ENCODE assay signal across 8 cellular contexts in the genomic region with DNA sequence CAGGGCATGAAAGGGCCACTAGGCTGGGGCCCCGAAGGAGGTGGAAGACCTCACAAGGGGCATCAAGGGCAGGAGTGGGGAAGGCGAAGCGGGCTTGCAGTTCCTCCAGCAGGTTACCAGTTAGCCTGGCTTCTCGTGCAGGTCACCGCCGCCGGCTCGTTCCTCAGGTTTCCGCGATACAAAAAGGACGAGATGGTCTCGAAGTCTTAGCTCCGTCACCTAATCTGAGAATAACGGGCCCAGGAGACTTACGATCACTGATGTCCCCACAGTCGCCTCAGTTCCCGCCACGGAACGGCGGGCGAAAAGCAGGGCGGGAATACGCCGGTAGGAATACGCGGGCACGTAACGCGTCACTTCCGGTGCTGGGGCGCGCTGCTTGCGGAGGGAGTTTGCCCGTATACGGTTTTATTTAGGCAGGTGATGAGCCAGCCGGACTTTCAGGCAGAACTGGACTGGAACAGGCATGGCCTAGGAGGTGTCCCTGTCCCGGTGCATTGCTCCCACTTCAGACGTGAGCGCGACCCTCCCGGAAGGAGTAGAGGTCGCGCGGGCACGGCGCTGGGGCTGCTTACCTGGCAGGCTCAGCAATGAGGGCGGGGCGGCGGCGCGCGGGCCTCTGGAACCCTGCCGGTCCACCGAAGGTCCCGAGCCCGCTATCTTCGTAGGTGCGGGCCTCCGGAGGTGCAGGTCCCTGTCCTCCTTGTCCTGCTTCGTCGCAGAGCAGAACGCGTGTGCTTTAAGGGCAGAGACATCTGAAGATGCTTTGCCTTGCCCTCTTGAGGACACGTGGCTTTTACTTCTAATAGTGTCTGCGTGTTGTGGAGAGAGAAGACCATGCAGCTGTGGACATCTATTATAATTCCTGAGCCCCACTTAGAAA. TPM values are rescaled to one million over a fixed set of nuclear protein-coding genes. Genes with fewer than 3 reads are reported as not detected.
DNase-seq lines count a peak whose midpoint lies in the region; ATAC-seq and TF ChIP-seq lines count a peak whose summit lies in the region.

A gene with protein sequence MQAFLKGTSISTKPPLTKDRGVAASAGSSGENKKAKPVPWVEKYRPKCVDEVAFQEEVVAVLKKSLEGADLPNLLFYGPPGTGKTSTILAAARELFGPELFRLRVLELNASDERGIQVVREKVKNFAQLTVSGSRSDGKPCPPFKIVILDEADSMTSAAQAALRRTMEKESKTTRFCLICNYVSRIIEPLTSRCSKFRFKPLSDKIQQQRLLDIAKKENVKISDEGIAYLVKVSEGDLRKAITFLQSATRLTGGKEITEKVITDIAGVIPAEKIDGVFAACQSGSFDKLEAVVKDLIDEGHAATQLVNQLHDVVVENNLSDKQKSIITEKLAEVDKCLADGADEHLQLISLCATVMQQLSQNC (minus strand): TSS at position 310 of the 883 bp plus-strand sequence. CDS start 1,769 bp downstream, outside the sequence.

- 0% methylated on average over 41 of the region's 65 CpGs for WGBS in esophagus muscularis mucosa

- H3K4me1 Mint-ChIP-seq in activated T-cell treated with anti-CD3 and anti-CD28 coated beads, Interleukin-2, amount 50 U/mL, for 4 hours (ENCODE audit: low read depth), result peaks cover 21% of the 10 kb centered on the region

- H3K36me3 ChIP-seq in Peyer's patch, result peaks cover 0 to 12% (median 0%) of the 10 kb centered on the region in 3 donors
- peaks cover 0 to 25% (median 15%) of the 10 kb centered on the region in 4 donors for H3K36me3 ChIP-seq in esophagus muscularis mucosa

- TF ChIP-seq POLR2A in Peyer's patch (IDR thresholded peaks at IDR 0.05) (peak; percentile 53 to 54), esophagus muscularis mucosa (IDR thresholded peaks at IDR 0.05; ENCODE audit: low read depth) (no peak)

- H3K4me1 ChIP-seq in Peyer's patch (peaks cover 0 to 16% (median 3%) of the 10 kb centered on the region in 4 donors), esophagus muscularis mucosa (peaks cover 9 to 24% (median 20%) of the 10 kb centered on the region in 4 donors)

- peak within 1 kb of the TSS; percentile 93 for H3K4me3 Mint-ChIP-seq in activated T-cell treated with anti-CD3 and anti-CD28 coated beads, Interleukin-2, amount 50 U/mL, for 4 hours

- peak within 1 kb of the TSS; percentile 60 to 90 (median 73) for H3K4me3 ChIP-seq in Peyer's patch
- H3K4me3 ChIP-seq in esophagus muscularis mucosa, result peak within 1 kb of the TSS; percentile 74 to 91 (median 84)

- peaks cover 3% of the 10 kb centered on the region for H3K36me3 Mint-ChIP-seq in activated T-cell treated with anti-CD3 and anti-CD28 coated beads, Interleukin-2, amount 50 U/mL, for 4 hours (ENCODE audit: insufficient read depth)

- ATAC-seq in GM21576 (IDR thresholded peaks at IDR 0.05; ENCODE audit: unreplicated experiment), result peak; percentile 92
- ATAC-seq in activated T-cell treated with anti-CD3 and anti-CD28 coated beads, Interleukin-2, amount 50 U/mL, for 4 hours, result peak; percentile 94 to 96

- DNase-seq in DMS153 (lab: John Stamatoyannopoulos, UW) (peak; percentile 60), Peyer's patch (peak; percentile 85 to 95 (median 93)), esophagus muscularis mucosa (ENCODE audit: extremely low spot score) (peak; percentile 97), myocyte (ENCODE audit: low read depth) (peak; percentile 75)
- peak; percentile 82 for DNase-seq in activated T-cell treated with anti-CD3 and anti-CD28 coated beads, Interleukin-2, amount 50 U/mL, for 4 hours
- DNase-seq in stimulated activated CD8-positive, alpha-beta memory T cell treated with anti-CD3 and anti-CD28 coated beads, Interleukin-7, amount 100 ng/mL, for 48 hours (ENCODE audit: extremely low read depth in 1 of 2, low read depth in 1 of 2), result peak; percentile 78 to 83

- peak; percentile 34; the same call in 1 of the 2 replicates for TF ChIP-seq EP300 in Ishikawa (IDR thresholded peaks at IDR 0.05; ENCODE audit: borderline replicate concordance)
- peak; percentile 57 for TF ChIP-seq EP300 in esophagus muscularis mucosa (IDR thresholded peaks at IDR 0.05)

- no peaks in the 10 kb centered on the region for H3K27me3 Mint-ChIP-seq in activated T-cell treated with anti-CD3 and anti-CD28 coated beads, Interleukin-2, amount 50 U/mL, for 4 hours (ENCODE audit: low read depth)

- no peaks in the 10 kb centered on the region for H3K9me3 Mint-ChIP-seq in activated T-cell treated with anti-CD3 and anti-CD28 coated beads, Interleukin-2, amount 50 U/mL, for 4 hours

- H3K9me3 ChIP-seq in Peyer's patch (no peaks in the 10 kb centered on the region), esophagus muscularis mucosa (no peaks in the 10 kb centered on the region)

- intact Hi-C loops in esophagus muscularis mucosa (cut with DNase I), result no loop called here

- H3K27ac ChIP-seq in Peyer's patch (peak within 1 kb of the TSS; percentile 83 to 87 (median 85)), esophagus muscularis mucosa (replicated peaks in 1 of 4) (peak within 1 kb of the TSS; percentile 90 to 95 (median 91))

- no peaks in the 10 kb centered on the region for H3K27me3 ChIP-seq in Peyer's patch
- H3K27me3 ChIP-seq in esophagus muscularis mucosa, result peaks cover 0 to 3% (median 0%) of the 10 kb centered on the region in 4 donors

- TF ChIP-seq RAD21 in Ishikawa (IDR thresholded peaks at IDR 0.05; ENCODE audit: low read depth), result no peak

- TF ChIP-seq CTCF in Peyer's patch (IDR thresholded peaks at IDR 0.05) (peak in 1 of 6 experiments; percentile 2), esophagus muscularis mucosa (IDR thresholded peaks at IDR 0.05) (no peak)

TF ChIP-seq in Ishikawa, 13 proteins besides CTCF, POLR2A, EP300 and RAD21:
- TF ChIP-seq, protein P1, sequence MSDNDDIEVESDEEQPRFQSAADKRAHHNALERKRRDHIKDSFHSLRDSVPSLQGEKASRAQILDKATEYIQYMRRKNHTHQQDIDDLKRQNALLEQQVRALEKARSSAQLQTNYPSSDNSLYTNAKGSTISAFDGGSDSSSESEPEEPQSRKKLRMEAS (IDR thresholded peaks at IDR 0.05), result peak; percentile 73
- TF ChIP-seq, protein P2, sequence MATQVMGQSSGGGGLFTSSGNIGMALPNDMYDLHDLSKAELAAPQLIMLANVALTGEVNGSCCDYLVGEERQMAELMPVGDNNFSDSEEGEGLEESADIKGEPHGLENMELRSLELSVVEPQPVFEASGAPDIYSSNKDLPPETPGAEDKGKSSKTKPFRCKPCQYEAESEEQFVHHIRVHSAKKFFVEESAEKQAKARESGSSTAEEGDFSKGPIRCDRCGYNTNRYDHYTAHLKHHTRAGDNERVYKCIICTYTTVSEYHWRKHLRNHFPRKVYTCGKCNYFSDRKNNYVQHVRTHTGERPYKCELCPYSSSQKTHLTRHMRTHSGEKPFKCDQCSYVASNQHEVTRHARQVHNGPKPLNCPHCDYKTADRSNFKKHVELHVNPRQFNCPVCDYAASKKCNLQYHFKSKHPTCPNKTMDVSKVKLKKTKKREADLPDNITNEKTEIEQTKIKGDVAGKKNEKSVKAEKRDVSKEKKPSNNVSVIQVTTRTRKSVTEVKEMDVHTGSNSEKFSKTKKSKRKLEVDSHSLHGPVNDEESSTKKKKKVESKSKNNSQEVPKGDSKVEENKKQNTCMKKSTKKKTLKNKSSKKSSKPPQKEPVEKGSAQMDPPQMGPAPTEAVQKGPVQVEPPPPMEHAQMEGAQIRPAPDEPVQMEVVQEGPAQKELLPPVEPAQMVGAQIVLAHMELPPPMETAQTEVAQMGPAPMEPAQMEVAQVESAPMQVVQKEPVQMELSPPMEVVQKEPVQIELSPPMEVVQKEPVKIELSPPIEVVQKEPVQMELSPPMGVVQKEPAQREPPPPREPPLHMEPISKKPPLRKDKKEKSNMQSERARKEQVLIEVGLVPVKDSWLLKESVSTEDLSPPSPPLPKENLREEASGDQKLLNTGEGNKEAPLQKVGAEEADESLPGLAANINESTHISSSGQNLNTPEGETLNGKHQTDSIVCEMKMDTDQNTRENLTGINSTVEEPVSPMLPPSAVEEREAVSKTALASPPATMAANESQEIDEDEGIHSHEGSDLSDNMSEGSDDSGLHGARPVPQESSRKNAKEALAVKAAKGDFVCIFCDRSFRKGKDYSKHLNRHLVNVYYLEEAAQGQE (IDR thresholded peaks at IDR 0.05; ENCODE audit: low read depth), result no peak
- TF ChIP-seq FOXM1 (IDR thresholded peaks at IDR 0.05; ENCODE audit: borderline replicate concordance, low read depth) (peak; percentile 39; the same call in 1 of the 2 replicates), CEBPB (IDR thresholded peaks at IDR 0.05) (0 out of 2 replicates have a peak, but pooled peaks have one; percentile 22), EGR1 (IDR thresholded peaks at IDR 0.05) (no peak), NFIC (IDR thresholded peaks at IDR 0.05) (peak; percentile 53), TEAD4 (IDR thresholded peaks at IDR 0.05) (peak; percentile 5; the same call in 1 of the 2 replicates), TCF12 (IDR thresholded peaks at IDR 0.05; ENCODE audit: low read depth) (peak; percentile 73), TAF1 (IDR thresholded peaks at IDR 0.05; ENCODE audit: low read depth) (peak; percentile 93), ZBTB7A (IDR thresholded peaks at IDR 0.05; ENCODE audit: low read depth) (0 out of 2 replicates have a peak, but pooled peaks have one; percentile 41), YY1 (IDR thresholded peaks at IDR 0.05; ENCODE audit: low read depth) (peak; percentile 53), CREB1 (IDR thresholded peaks at IDR 0.05; ENCODE audit: low read depth) (peak; percentile 86)
- TF ChIP-seq, protein P3, sequence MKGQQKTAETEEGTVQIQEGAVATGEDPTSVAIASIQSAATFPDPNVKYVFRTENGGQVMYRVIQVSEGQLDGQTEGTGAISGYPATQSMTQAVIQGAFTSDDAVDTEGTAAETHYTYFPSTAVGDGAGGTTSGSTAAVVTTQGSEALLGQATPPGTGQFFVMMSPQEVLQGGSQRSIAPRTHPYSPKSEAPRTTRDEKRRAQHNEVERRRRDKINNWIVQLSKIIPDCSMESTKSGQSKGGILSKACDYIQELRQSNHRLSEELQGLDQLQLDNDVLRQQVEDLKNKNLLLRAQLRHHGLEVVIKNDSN (IDR thresholded peaks at IDR 0.05), result no peak; the same call in 1 of the 2 replicates

RNA-seq across cellular contexts. Expression of the gene that starts here (rescaled TPM):
- total RNA-seq in Peyer's patch (10 to 100 TPM in 2 of 4 donors, 1 to 10 TPM in 2; 6.1 to 26.4 (median 10.6) TPM), esophagus muscularis mucosa (10 to 100 TPM; 12.1 to 12.9 (median 12.5) TPM), myocyte (15.2 and 16.5 TPM in 2 replicates)
- 10 to 100 TPM; 91.0 to 92.4 (median 92.2) TPM for total RNA-seq in activated T-cell treated with anti-CD3 and anti-CD28 coated beads, Interleukin-2, amount 50 U/mL, for 4 hours
- polyA plus RNA-seq in myocyte (2012), result 8.1 TPM

Comparison
In these comparisons a context has a peak if more than half of its experiments do, and no peak if none do; other contexts are left out.
1. Peak in every context shown above with its lines: DNase-seq, ATAC-seq, H3K4me3 ChIP-seq and H3K27ac ChIP-seq.